ENCODE assay signal across 8 cellular contexts in the genomic region with DNA sequence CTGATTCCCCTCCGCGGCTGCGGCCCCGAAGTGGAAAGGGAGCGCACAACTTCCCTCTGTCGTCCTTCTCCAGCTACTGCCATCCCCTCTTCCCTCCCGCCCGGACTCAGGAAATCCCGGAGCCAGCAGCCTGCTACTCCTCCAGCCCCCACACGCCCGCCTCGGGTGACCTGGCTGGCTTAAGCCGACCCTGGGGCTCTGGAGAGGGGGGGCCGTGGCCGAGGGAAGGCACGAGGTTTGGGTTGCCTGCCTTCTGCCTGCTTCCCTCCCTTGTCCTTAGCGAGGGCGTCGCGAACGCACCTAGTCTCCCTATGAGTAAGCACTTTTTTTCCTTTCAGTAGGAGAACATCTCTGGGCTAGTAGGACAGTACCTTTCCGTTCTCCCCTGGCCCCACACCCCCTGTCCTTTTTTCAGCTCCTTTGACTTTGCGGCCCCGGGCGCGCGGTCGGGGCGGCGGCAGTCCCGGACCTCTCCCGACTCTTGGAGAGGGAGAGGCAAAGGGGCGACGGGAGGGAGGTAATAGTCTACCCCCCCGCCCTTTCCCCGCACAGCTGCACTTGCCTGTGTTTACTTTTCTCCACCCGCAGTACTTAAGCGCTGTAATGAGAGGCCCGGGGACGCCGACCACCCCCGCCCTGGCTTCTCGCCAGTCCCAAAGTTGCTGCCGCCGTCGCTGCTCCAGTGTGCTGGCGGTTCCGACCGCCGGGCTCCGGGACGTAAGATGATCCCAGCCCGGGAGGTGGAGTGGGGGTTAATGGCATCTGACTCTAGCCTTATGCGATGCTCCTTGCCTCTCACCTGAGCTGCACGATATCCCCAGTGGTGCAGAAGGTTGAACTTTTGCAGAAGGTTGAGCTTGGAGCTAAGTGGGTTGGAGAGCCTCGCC. TPM values are rescaled to one million over a fixed set of nuclear protein-coding genes. Genes with fewer than 3 reads are reported as not detected.
A peak's percentile ranks its signal among the peaks of the same experiment; 100 is the strongest.
DNase-seq lines count a peak whose midpoint lies in the region; ATAC-seq and TF ChIP-seq lines count a peak whose summit lies in the region.

No MANE protein-coding gene starts in this region.

- ATAC-seq in GM19397 (IDR thresholded peaks at IDR 0.05; ENCODE audit: unreplicated experiment) (peak; percentile 25), omental fat pad (ENCODE audit: low FRiP score) (peak; percentile 61)
- ATAC-seq in activated CD8-positive, alpha-beta T cell treated with anti-CD3 and anti-CD28 coated beads, Interleukin-2, amount 10 ng/mL, durations not matched to agents 7 days and 5 days = peak; percentile 36

- H3K4me3 ChIP-seq in BJ (ENCODE audit: low read depth, low read length) = peak overlapping the region; percentile 72

- TF ChIP-seq CTCF in BJ (IDR thresholded peaks at IDR 0.05; ENCODE audit: insufficient read depth, low read depth, low read length) (0 out of 2 replicates have a peak, but pooled peaks have one; percentile 11), glutamatergic neuron (IDR thresholded peaks at IDR 0.05; ENCODE audit: partially characterized antibody, unreplicated experiment) (no peak), omental fat pad (IDR thresholded peaks at IDR 0.05) (no peak)

- CTCF ChIA-PET in BJ (lab: Yijun Ruan, JAX) = interaction anchor here (1.0 to 1.2 kb wide), 2 partner anchors 81 to 88 kb away, joined by 3 read pairs; no protein-coding TSS in a partner anchor
- CTCF ChIA-PET in activated CD8-positive, alpha-beta T cell treated with anti-CD3 and anti-CD28 coated beads, Interleukin-2, amount 10 ng/mL, durations not matched to agents 7 days and 5 days (lab: Charles Lee) = no interaction called here

- no peak overlapping the region for H3K27ac Mint-ChIP-seq in activated CD8-positive, alpha-beta T cell treated with anti-CD3 and anti-CD28 coated beads, Interleukin-2, amount 10 ng/mL, durations not matched to agents 7 days and 5 days
- no peak overlapping the region for H3K27ac Mint-ChIP-seq in glutamatergic neuron (ENCODE audit: unreplicated experiment)

- DNase-seq in BJ (ENCODE audit: low read depth) (no peak), NCI-H1092 treated with DMSO at 0.1 percent for 48 hours (lab: John Stamatoyannopoulos, UW) (peak; percentile 77), glutamatergic neuron (peak; percentile 36), omental fat pad (ENCODE audit: low spot score) (no peak), HUDEP-2 (lab: John Stamatoyannopoulos, UW; ENCODE audit: unreplicated experiment in 76 of 76) (no peak)
- DNase-seq in activated CD8-positive, alpha-beta T cell treated with anti-CD3 and anti-CD28 coated beads, Interleukin-2, amount 10 ng/mL, durations not matched to agents 7 days and 5 days = no peak
- no peak for DNase-seq in central memory CD4-positive, alpha-beta T cell

- no peaks in the 10 kb centered on the region for H3K36me3 ChIP-seq in BJ (ENCODE audit: control insufficient read depth, insufficient read depth, low read length)

- peaks cover 5% of the 10 kb centered on the region for H3K27me3 Mint-ChIP-seq in activated CD8-positive, alpha-beta T cell treated with anti-CD3 and anti-CD28 coated beads, Interleukin-2, amount 10 ng/mL, durations not matched to agents 7 days and 5 days (ENCODE audit: low read depth)
- H3K27me3 Mint-ChIP-seq in glutamatergic neuron (ENCODE audit: unreplicated experiment) = no peaks in the 10 kb centered on the region

- no peaks in the 10 kb centered on the region for H3K36me3 Mint-ChIP-seq in activated CD8-positive, alpha-beta T cell treated with anti-CD3 and anti-CD28 coated beads, Interleukin-2, amount 10 ng/mL, durations not matched to agents 7 days and 5 days (ENCODE audit: low read depth)
- H3K36me3 Mint-ChIP-seq in glutamatergic neuron (ENCODE audit: unreplicated experiment) = no peaks in the 10 kb centered on the region

- no peaks in the 10 kb centered on the region for H3K27me3 ChIP-seq in BJ (ENCODE audit: control insufficient read depth, insufficient read depth, low read length)

- H3K4me3 Mint-ChIP-seq in activated CD8-positive, alpha-beta T cell treated with anti-CD3 and anti-CD28 coated beads, Interleukin-2, amount 10 ng/mL, durations not matched to agents 7 days and 5 days = peak overlapping the region; percentile 55
- peak overlapping the region; percentile 88 for H3K4me3 Mint-ChIP-seq in glutamatergic neuron (ENCODE audit: unreplicated experiment)

- POLR2A ChIA-PET in BJ (lab: Charles Lee) = no interaction called here
- POLR2A ChIA-PET in activated CD8-positive, alpha-beta T cell treated with anti-CD3 and anti-CD28 coated beads, Interleukin-2, amount 10 ng/mL, durations not matched to agents 7 days and 5 days (lab: Charles Lee) = interaction anchor here (0.5 kb wide), 1 partner anchor 10 kb away, joined by 3 read pairs; no protein-coding TSS in a partner anchor

- no peaks in the 10 kb centered on the region for H3K4me1 Mint-ChIP-seq in activated CD8-positive, alpha-beta T cell treated with anti-CD3 and anti-CD28 coated beads, Interleukin-2, amount 10 ng/mL, durations not matched to agents 7 days and 5 days (ENCODE audit: low read depth)
- no peaks in the 10 kb centered on the region for H3K4me1 Mint-ChIP-seq in glutamatergic neuron (ENCODE audit: low read depth, unreplicated experiment)

- no peaks in the 10 kb centered on the region for H3K9me3 Mint-ChIP-seq in activated CD8-positive, alpha-beta T cell treated with anti-CD3 and anti-CD28 coated beads, Interleukin-2, amount 10 ng/mL, durations not matched to agents 7 days and 5 days (ENCODE audit: insufficient read depth)
- no peaks in the 10 kb centered on the region for H3K9me3 Mint-ChIP-seq in glutamatergic neuron (ENCODE audit: unreplicated experiment)

RNA-seq across cellular contexts. Expression of a gene that starts 0.9 kb away (rescaled TPM):
- polyA plus RNA-seq in BJ (2011; rRNA removed) = 67.7 and 165 TPM in 2 replicates
- polyA minus RNA-seq in BJ (2011; rRNA and poly(A)+ RNA removed) = 35.2 and 39.0 TPM in 2 replicates
- total RNA-seq in activated CD8-positive, alpha-beta T cell treated with anti-CD3 and anti-CD28 coated beads, Interleukin-2, amount 10 ng/mL, durations not matched to agents 7 days and 5 days = under 1 TPM; 0.37 to 0.39 TPM
- total RNA-seq in glutamatergic neuron (ENCODE audit: unreplicated experiment) (17.8 TPM), omental fat pad (10 to 100 TPM; 60.6 to 96.5 (median 63.0) TPM)

Comparison
In these comparisons a context has a peak if more than half of its experiments do, and no peak if none do; other contexts are left out.
1. DNase-seq: peak in NCI-H1092 treated with DMSO at 0.1 percent for 48 hours (single experiment) and glutamatergic neuron (single experiment); none in BJ (single experiment), activated CD8-positive, alpha-beta T cell treated with anti-CD3 and anti-CD28 coated beads, Interleukin-2, amount 10 ng/mL, durations not matched to agents 7 days and 5 days (single experiment), omental fat pad (single experiment), HUDEP-2 (0 of 76) and central memory CD4-positive, alpha-beta T cell (single experiment).
2. RNA of a gene that starts 0.9 kb away (total RNA-seq): 60.6 to 96.5 TPM in omental fat pad and 17.8 TPM in glutamatergic neuron (single experiment); 0.37 to 0.39 TPM in activated CD8-positive, alpha-beta T cell treated with anti-CD3 and anti-CD28 coated beads, Interleukin-2, amount 10 ng/mL, durations not matched to agents 7 days and 5 days; every median in the first group is over 10 times any median in the second.
3. Peak in every context shown above with its lines, with median percentiles within 50 percentile points of each other: ATAC-seq.